Comparison of ENCODE assay signal across 1 cellular context in the genomic region with DNA sequence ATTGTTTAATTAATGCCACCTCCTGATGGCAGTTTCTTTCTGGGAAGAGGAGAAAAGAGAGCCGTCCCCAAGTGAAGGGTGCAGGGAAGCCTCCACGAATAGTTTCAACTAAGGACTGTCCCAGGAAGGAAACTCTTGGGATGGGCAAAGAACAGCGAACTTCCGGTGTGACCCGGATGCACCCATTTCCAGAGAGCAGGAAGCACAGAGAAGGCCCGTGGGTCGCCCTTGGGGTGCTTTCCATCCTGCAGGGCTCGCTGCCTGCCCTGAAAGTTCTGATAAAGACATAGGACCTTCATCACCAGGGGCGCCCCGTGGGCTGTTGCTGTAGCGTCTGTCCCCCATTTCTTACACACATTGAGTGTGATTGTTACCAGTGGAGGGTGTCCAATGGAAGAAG.
TF ChIP-seq lines count a peak whose summit lies in the region.

No MANE protein-coding gene starts in this region.

TF ChIP-seq in GM23338, 12 proteins besides CTCF, POLR2A, EP300 and RAD21 (continued from another document):
- TF ChIP-seq, protein P1, sequence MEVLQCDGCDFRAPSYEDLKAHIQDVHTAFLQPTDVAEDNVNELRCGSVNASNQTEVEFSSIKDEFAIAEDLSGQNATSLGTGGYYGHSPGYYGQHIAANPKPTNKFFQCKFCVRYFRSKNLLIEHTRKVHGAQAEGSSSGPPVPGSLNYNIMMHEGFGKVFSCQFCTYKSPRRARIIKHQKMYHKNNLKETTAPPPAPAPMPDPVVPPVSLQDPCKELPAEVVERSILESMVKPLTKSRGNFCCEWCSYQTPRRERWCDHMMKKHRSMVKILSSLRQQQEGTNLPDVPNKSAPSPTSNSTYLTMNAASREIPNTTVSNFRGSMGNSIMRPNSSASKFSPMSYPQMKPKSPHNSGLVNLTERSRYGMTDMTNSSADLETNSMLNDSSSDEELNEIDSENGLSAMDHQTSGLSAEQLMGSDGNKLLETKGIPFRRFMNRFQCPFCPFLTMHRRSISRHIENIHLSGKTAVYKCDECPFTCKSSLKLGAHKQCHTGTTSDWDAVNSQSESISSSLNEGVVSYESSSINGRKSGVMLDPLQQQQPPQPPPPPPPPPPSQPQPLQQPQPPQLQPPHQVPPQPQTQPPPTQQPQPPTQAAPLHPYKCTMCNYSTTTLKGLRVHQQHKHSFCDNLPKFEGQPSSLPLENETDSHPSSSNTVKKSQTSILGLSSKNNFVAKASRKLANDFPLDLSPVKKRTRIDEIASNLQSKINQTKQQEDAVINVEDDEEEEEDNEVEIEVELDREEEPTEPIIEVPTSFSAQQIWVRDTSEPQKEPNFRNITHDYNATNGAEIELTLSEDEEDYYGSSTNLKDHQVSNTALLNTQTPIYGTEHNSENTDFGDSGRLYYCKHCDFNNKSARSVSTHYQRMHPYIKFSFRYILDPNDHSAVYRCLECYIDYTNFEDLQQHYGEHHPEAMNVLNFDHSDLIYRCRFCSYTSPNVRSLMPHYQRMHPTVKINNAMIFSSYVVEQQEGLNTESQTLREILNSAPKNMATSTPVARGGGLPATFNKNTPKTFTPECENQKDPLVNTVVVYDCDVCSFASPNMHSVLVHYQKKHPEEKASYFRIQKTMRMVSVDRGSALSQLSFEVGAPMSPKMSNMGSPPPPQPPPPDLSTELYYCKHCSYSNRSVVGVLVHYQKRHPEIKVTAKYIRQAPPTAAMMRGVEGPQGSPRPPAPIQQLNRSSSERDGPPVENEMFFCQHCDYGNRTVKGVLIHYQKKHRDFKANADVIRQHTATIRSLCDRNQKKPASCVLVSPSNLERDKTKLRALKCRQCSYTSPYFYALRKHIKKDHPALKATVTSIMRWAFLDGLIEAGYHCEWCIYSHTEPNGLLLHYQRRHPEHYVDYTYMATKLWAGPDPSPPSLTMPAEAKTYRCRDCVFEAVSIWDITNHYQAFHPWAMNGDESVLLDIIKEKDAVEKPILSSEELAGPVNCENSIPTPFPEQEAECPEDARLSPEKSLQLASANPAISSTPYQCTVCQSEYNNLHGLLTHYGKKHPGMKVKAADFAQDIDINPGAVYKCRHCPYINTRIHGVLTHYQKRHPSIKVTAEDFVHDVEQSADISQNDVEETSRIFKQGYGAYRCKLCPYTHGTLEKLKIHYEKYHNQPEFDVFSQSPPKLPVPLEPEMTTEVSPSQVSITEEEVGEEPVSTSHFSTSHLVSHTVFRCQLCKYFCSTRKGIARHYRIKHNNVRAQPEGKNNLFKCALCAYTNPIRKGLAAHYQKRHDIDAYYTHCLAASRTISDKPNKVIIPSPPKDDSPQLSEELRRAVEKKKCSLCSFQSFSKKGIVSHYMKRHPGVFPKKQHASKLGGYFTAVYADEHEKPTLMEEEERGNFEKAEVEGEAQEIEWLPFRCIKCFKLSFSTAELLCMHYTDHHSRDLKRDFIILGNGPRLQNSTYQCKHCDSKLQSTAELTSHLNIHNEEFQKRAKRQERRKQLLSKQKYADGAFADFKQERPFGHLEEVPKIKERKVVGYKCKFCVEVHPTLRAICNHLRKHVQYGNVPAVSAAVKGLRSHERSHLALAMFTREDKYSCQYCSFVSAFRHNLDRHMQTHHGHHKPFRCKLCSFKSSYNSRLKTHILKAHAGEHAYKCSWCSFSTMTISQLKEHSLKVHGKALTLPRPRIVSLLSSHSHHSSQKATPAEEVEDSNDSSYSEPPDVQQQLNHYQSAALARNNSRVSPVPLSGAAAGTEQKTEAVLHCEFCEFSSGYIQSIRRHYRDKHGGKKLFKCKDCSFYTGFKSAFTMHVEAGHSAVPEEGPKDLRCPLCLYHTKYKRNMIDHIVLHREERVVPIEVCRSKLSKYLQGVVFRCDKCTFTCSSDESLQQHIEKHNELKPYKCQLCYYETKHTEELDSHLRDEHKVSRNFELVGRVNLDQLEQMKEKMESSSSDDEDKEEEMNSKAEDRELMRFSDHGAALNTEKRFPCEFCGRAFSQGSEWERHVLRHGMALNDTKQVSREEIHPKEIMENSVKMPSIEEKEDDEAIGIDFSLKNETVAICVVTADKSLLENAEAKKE (CRISPR knock-in tag; IDR thresholded peaks at IDR 0.05) = no peak
- no peak for TF ChIP-seq JUNB (IDR thresholded peaks at IDR 0.05; ENCODE audit: unreplicated experiment)
- TF ChIP-seq, protein P2, sequence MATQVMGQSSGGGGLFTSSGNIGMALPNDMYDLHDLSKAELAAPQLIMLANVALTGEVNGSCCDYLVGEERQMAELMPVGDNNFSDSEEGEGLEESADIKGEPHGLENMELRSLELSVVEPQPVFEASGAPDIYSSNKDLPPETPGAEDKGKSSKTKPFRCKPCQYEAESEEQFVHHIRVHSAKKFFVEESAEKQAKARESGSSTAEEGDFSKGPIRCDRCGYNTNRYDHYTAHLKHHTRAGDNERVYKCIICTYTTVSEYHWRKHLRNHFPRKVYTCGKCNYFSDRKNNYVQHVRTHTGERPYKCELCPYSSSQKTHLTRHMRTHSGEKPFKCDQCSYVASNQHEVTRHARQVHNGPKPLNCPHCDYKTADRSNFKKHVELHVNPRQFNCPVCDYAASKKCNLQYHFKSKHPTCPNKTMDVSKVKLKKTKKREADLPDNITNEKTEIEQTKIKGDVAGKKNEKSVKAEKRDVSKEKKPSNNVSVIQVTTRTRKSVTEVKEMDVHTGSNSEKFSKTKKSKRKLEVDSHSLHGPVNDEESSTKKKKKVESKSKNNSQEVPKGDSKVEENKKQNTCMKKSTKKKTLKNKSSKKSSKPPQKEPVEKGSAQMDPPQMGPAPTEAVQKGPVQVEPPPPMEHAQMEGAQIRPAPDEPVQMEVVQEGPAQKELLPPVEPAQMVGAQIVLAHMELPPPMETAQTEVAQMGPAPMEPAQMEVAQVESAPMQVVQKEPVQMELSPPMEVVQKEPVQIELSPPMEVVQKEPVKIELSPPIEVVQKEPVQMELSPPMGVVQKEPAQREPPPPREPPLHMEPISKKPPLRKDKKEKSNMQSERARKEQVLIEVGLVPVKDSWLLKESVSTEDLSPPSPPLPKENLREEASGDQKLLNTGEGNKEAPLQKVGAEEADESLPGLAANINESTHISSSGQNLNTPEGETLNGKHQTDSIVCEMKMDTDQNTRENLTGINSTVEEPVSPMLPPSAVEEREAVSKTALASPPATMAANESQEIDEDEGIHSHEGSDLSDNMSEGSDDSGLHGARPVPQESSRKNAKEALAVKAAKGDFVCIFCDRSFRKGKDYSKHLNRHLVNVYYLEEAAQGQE (IDR thresholded peaks at IDR 0.05; ENCODE audit: unreplicated experiment) = no peak
- TF ChIP-seq, protein P3, sequence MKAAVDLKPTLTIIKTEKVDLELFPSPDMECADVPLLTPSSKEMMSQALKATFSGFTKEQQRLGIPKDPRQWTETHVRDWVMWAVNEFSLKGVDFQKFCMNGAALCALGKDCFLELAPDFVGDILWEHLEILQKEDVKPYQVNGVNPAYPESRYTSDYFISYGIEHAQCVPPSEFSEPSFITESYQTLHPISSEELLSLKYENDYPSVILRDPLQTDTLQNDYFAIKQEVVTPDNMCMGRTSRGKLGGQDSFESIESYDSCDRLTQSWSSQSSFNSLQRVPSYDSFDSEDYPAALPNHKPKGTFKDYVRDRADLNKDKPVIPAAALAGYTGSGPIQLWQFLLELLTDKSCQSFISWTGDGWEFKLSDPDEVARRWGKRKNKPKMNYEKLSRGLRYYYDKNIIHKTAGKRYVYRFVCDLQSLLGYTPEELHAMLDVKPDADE (IDR thresholded peaks at IDR 0.05) = no peak
- no peak for TF ChIP-seq STAT1 (IDR thresholded peaks at IDR 0.05; ENCODE audit: unreplicated experiment)
TF ChIP-seq in GM23338: peak in this region for 0.
